In the genomic region with DNA sequence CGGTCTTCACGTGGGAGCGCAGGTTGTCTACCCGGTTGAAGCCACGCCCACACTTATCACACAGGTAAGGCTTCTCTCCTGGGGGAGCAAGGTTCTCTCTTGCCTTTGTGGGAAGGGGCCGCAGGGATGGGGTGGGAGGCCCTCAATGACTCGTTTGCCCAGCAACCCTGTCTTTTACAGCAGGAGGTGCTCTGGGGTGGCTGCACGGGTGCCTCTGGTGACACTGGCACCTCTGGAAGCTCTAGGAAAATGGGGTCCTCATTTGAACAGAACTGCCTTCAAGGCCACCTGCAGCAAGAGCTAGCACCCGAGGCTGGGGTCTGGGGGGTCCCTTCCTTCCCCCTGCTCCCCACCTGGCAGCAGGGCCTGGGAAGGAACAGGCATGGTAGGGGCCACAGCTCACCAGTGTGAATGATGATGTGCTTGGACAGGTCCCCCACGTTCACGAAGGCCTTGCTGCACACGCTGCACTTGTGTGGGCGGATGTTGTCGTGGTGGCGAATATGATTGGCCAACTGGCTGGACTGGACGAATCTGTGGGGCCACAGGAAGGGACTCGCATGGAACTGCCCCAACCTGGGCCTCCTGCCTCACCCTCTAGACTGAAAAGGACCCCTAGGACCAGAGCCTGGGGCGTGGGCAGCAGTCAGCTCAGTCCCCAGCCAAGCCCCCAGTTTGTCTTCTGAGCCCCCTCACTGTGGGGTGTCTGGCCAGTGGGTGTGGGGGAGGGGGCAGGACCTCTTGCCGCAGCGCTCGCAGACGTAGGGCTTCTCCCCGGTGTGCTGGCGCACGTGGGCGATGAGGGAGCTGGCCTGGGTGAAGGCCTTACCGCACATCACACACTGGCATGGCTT, we compare ENCODE assay signal across 24 cellular contexts. TPM values are rescaled to one million over a fixed set of nuclear protein-coding genes. Genes with fewer than 3 reads are reported as not detected.
DNase-seq lines count a peak whose midpoint lies in the region; ATAC-seq lines count a peak whose summit lies in the region.
"Had no signal": no experiment of that assay in that cellular context is flagged by ENCODE, and none has a peak within 500 bp of the region (broad histone marks: within the 10 kb centered on the region; RNA-seq: fewer than 3 reads in every experiment).

No MANE protein-coding gene starts in this region.

- H2BK5ac ChIP-seq in neuronal stem cell (ENCODE audit: low read length) = peak overlapping the region; percentile 60

- no peak overlapping the region for H3K18ac ChIP-seq in neuronal stem cell (ENCODE audit: low read length)

- peak; percentile 21 for DNase-seq in activated CD4-positive, CD25-positive, alpha-beta regulatory T cell treated with anti-CD3 and anti-CD28 coated beads, Interleukin-2, amount 50 U/mL, for 72 hours
- no peak for DNase-seq in CD4-positive, CD25-positive, alpha-beta regulatory T cell
- DNase-seq in activated naive CD8-positive, alpha-beta T cell treated with anti-CD3 and anti-CD28 coated beads for 36 hours = no peak
- DNase-seq in neuronal stem cell (ENCODE audit: low spot score) = no peak
- no peak for DNase-seq in G401 (ENCODE audit: low spot score)
- DNase-seq in activated gamma-delta T cell treated with Interleukin-2 at 50 U/mL for 16 hours = no peak
- DNase-seq: activated CD4-positive, alpha-beta T cell treated with anti-CD3 and anti-CD28 coated beads for 36 hours; effector CD4-positive, alpha-beta T cell; erythroblast; GOT3; kidney glomerular epithelial cell; lower lobe of right lung; NCI-H1092; NCI-H1694 treated with DMSO at 0.1 percent for 48 hours; NCI-H510A; sigmoid colon; stimulated activated naive CD8-positive, alpha-beta T cell treated with anti-CD3 and anti-CD28 coated beads, Interleukin-15, amount 100 ng/mL, for 72 hours; tibial artery had no signal

- no peak overlapping the region for H2BK120ac ChIP-seq in neuronal stem cell (ENCODE audit: low read depth, low read length)

- no peaks in the 10 kb centered on the region for H3K9me3 ChIP-seq in CD4-positive, CD25-positive, alpha-beta regulatory T cell (ENCODE audit: control insufficient read depth in 2 of 2, low read length in 2 of 2)
- H3K9me3 ChIP-seq in neuronal stem cell (replicated peaks in 1 of 2; ENCODE audit: control insufficient read depth in 2 of 2, insufficient read depth in 1 of 2, low read depth in 1 of 2, low read length in 2 of 2) = peaks cover 0 to 1% of the 10 kb centered on the region in 2 donors
- H3K9me3 ChIP-seq: heart left ventricle, lower lobe of right lung, sigmoid colon, tibial artery had no signal

- no peak overlapping the region for H3K14ac ChIP-seq in neuronal stem cell (ENCODE audit: low read length)

- no peaks in the 10 kb centered on the region for H3K9me3 Mint-ChIP-seq in CD4-positive, CD25-positive, alpha-beta regulatory T cell
- H3K9me3 Mint-ChIP-seq in activated naive CD8-positive, alpha-beta T cell treated with anti-CD3 and anti-CD28 coated beads for 36 hours = no peaks in the 10 kb centered on the region
- H3K9me3 Mint-ChIP-seq: activated T-helper 2 cell treated with anti-CD3 and anti-CD28 coated beads, Interferon-gamma antibody, Interleukin-2, Interleukin-4, amounts not matched to agents 10 μg/mL and 5 μg/mL and 100 μg/mL, durations not matched to agents 14 hours and 24 hours and 36 hours; CD14-positive monocyte; neural crest cell; stimulated activated naive CD8-positive, alpha-beta T cell treated with anti-CD3 and anti-CD28 coated beads, Interleukin-15, amount 100 ng/mL, for 72 hours had no signal

- H3K36me3 ChIP-seq in CD4-positive, CD25-positive, alpha-beta regulatory T cell (ENCODE audit: control insufficient read depth, insufficient read depth, low read length) = peaks cover 82% of the 10 kb centered on the region
- peaks cover 65 to 100% of the 10 kb centered on the region in 2 donors for H3K36me3 ChIP-seq in neuronal stem cell (replicated peaks in 1 of 2; ENCODE audit: control insufficient read depth in 2 of 2, insufficient read depth in 2 of 2, low read length in 2 of 2)

- peaks cover 0 to 13% (median 3%) of the 10 kb centered on the region in 4 donors for H3K4me1 Mint-ChIP-seq in CD4-positive, CD25-positive, alpha-beta regulatory T cell
- H3K4me1 Mint-ChIP-seq in activated naive CD8-positive, alpha-beta T cell treated with anti-CD3 and anti-CD28 coated beads for 36 hours = peaks cover 16% of the 10 kb centered on the region
- H3K4me1 Mint-ChIP-seq: neural crest cell had no signal

- peaks cover 3% of the 10 kb centered on the region for H3K79me1 ChIP-seq in neuronal stem cell (ENCODE audit: low read depth, low read length)

- peaks cover 5% of the 10 kb centered on the region for H3K4me1 ChIP-seq in CD4-positive, CD25-positive, alpha-beta regulatory T cell (ENCODE audit: control insufficient read depth, insufficient read depth, low read length, poor library complexity, severe bottlenecking)
- no peaks in the 10 kb centered on the region for H3K4me1 ChIP-seq in neuronal stem cell (ENCODE audit: control insufficient read depth in 2 of 2, insufficient read depth in 1 of 2, low read depth in 1 of 2, low read length in 2 of 2)

- H3K36me3 Mint-ChIP-seq in CD4-positive, CD25-positive, alpha-beta regulatory T cell = peaks cover 19% of the 10 kb centered on the region
- H3K36me3 Mint-ChIP-seq in activated naive CD8-positive, alpha-beta T cell treated with anti-CD3 and anti-CD28 coated beads for 36 hours = peaks cover 20% of the 10 kb centered on the region

- H3K27me3 ChIP-seq in CD4-positive, CD25-positive, alpha-beta regulatory T cell (ENCODE audit: control insufficient read depth, insufficient read depth, low read length) = no peaks in the 10 kb centered on the region
- H3K27me3 ChIP-seq in neuronal stem cell (ENCODE audit: control insufficient read depth in 3 of 3, insufficient read depth in 3 of 3, low read depth in 1 of 3, low read length in 3 of 3) = no peaks in the 10 kb centered on the region
- H3K27me3 ChIP-seq: heart left ventricle, sigmoid colon, tibial artery had no signal

- H2AFZ ChIP-seq in neuronal stem cell (ENCODE audit: low read length) = no peak overlapping the region

- H3K4ac ChIP-seq in neuronal stem cell (ENCODE audit: low read length) = no peak overlapping the region

- H3K27ac ChIP-seq in CD4-positive, CD25-positive, alpha-beta regulatory T cell (ENCODE audit: insufficient read depth, low read length, poor library complexity, severe bottlenecking) = no peak overlapping the region
- no peak overlapping the region for H3K27ac ChIP-seq in neuronal stem cell (replicated peaks; ENCODE audit: low read length)
- H3K27ac ChIP-seq: heart left ventricle, lower lobe of right lung had no signal

- WGBS in neuronal stem cell (ENCODE audit: extremely low coverage in 2 of 2, insufficient read length in 2 of 2, insufficient replicate concordance in 1 of 2), 2 donors = no CpG with 5 or more reads among the region's 27 CpGs

- peak overlapping the region; percentile 64 for H3K9ac ChIP-seq in neuronal stem cell (ENCODE audit: low read depth, low read length, poor library complexity)

- no peak overlapping the region for H4K91ac ChIP-seq in neuronal stem cell (ENCODE audit: low read depth, low read length, poor library complexity)

- no peak overlapping the region for H3K4me2 ChIP-seq in neuronal stem cell (ENCODE audit: insufficient read depth, low read length, poor library complexity, severe bottlenecking)

- no peak overlapping the region for H4K8ac ChIP-seq in neuronal stem cell (ENCODE audit: low read depth, low read length)

- ATAC-seq in activated CD4-positive, CD25-positive, alpha-beta regulatory T cell treated with anti-CD3 and anti-CD28 coated beads, Interleukin-2, amount 50 U/mL, for 24 hours = no peak
- no peak for ATAC-seq in CD4-positive, CD25-positive, alpha-beta regulatory T cell (ENCODE audit: low read depth in 2 of 2)
- ATAC-seq in HG02938 (IDR thresholded peaks at IDR 0.05; ENCODE audit: unreplicated experiment) = no peak
- ATAC-seq: activated CD4-positive, alpha-beta T cell treated with anti-CD3 and anti-CD28 coated beads for 36 hours; heart left ventricle; lower lobe of right lung; stimulated activated naive CD8-positive, alpha-beta T cell treated with anti-CD3 and anti-CD28 coated beads, Interleukin-15, amount 100 ng/mL, for 72 hours had no signal

- no peak overlapping the region for H2AK5ac ChIP-seq in neuronal stem cell (ENCODE audit: low read depth, low read length)

- H2BK15ac ChIP-seq in neuronal stem cell (ENCODE audit: low read length) = no peak overlapping the region

- no peak overlapping the region for H2BK12ac ChIP-seq in neuronal stem cell (ENCODE audit: low read length)

- in situ Hi-C loops in G401 (cut with HindIII; ENCODE audit: low sequenced_read_pairs) = no loop called here

- no peak overlapping the region for H3K4me3 ChIP-seq in CD4-positive, CD25-positive, alpha-beta regulatory T cell (ENCODE audit: low read depth, low read length)
- peak overlapping the region in 1 of 2 donors; percentile 34 for H3K4me3 ChIP-seq in neuronal stem cell (ENCODE audit: low read length in 2 of 2)
- H3K4me3 ChIP-seq: heart left ventricle, lower lobe of right lung, sigmoid colon, tibial artery had no signal

- no peak overlapping the region for H3K4me3 Mint-ChIP-seq in CD4-positive, CD25-positive, alpha-beta regulatory T cell
- no peak overlapping the region for H3K4me3 Mint-ChIP-seq in activated naive CD8-positive, alpha-beta T cell treated with anti-CD3 and anti-CD28 coated beads for 36 hours
- H3K4me3 Mint-ChIP-seq: activated CD4-positive, alpha-beta T cell treated with anti-CD3 and anti-CD28 coated beads for 36 hours; CD14-positive monocyte; neural crest cell; stimulated activated naive CD8-positive, alpha-beta T cell treated with anti-CD3 and anti-CD28 coated beads, Interleukin-15, amount 100 ng/mL, for 72 hours had no signal

- H3K27ac Mint-ChIP-seq in CD4-positive, CD25-positive, alpha-beta regulatory T cell = peak overlapping the region in 2 of 3 donors; percentile 20 to 75
- H3K27ac Mint-ChIP-seq in activated naive CD8-positive, alpha-beta T cell treated with anti-CD3 and anti-CD28 coated beads for 36 hours = peak overlapping the region; percentile 42
- H3K27ac Mint-ChIP-seq: activated CD4-positive, alpha-beta T cell treated with anti-CD3 and anti-CD28 coated beads for 36 hours; activated T-helper 2 cell treated with anti-CD3 and anti-CD28 coated beads, Interferon-gamma antibody, Interleukin-2, Interleukin-4, amounts not matched to agents 10 μg/mL and 5 μg/mL and 100 μg/mL, durations not matched to agents 14 hours and 24 hours and 36 hours had no signal

- no peaks in the 10 kb centered on the region for H3K27me3 Mint-ChIP-seq in CD4-positive, CD25-positive, alpha-beta regulatory T cell
- no peaks in the 10 kb centered on the region for H3K27me3 Mint-ChIP-seq in activated naive CD8-positive, alpha-beta T cell treated with anti-CD3 and anti-CD28 coated beads for 36 hours
- H3K27me3 Mint-ChIP-seq: activated CD4-positive, alpha-beta T cell treated with anti-CD3 and anti-CD28 coated beads for 36 hours; stimulated activated naive CD8-positive, alpha-beta T cell treated with anti-CD3 and anti-CD28 coated beads, Interleukin-15, amount 100 ng/mL, for 72 hours had no signal

- H3K23ac ChIP-seq in neuronal stem cell (ENCODE audit: low read depth, low read length, poor library complexity) = peak overlapping the region; percentile 93

RNA-seq across cellular contexts. Expression of a gene that starts 33.0 kb away (rescaled TPM):
- 93.0 TPM for total RNA-seq in CD4-positive, CD25-positive, alpha-beta regulatory T cell
- polyA plus RNA-seq in CD4-positive, CD25-positive, alpha-beta regulatory T cell = 10 to 100 TPM; 13.5 to 20.9 (median 16.3) TPM
- total RNA-seq in activated naive CD8-positive, alpha-beta T cell treated with anti-CD3 and anti-CD28 coated beads for 36 hours = 10 to 100 TPM; 52.3 to 56.1 TPM
- polyA plus RNA-seq in neuronal stem cell (2013, experiment 1 of 2) = 26.5 TPM
- polyA plus RNA-seq in neuronal stem cell (2013, experiment 2 of 2) = 28.4 TPM
- total RNA-seq in G401 (2014; rRNA removed; shearing (Covaris generic)) = 32.8 and 43.4 TPM in 2 replicates
